Comparison of ENCODE assay signal across 1 cellular context in the genomic region with DNA sequence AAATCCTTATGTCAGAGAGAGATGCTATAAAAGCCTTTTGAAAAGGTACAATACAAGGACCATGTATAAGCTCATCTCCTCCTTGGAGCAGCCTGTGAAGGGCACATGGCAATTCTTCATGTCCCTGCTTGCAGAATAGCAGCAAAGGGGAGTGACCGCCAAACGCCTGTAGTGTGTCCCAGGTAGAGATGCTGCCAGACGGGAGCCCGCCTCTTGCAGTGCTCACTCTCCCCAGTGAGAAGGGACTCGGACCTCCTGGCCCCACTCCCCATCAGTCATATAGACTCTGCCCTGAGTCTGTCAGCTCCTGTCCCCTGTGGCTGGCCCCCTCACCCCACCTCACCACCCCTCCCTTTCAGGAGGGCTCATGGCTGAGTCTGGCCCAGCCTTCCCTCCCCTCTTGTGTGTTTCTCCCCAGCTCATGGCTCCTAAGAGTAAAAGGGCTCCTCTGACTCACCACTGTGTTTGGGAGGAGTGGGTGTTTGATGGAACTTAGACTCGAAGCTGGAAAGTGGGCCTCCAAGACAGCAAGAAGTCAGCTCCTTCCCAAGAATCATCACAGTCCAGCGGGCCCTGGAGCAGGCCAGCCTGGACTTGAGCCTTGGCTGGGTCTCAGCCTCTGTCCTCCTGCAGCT.
TF ChIP-seq lines count a peak whose summit lies in the region.

No MANE protein-coding gene starts in this region.

TF ChIP-seq in SK-N-SH treated with all-trans-retinoic acid at 6 μM for 48 hours, 23 proteins besides CTCF, POLR2A, EP300 and RAD21 (continued from another document):
- TF ChIP-seq PATZ1 (CRISPR knock-in tag; IDR thresholded peaks at IDR 0.05; ENCODE audit: borderline replicate concordance) (no peak), ZNF8 (CRISPR knock-in tag; IDR thresholded peaks at IDR 0.05) (no peak), CREB5 (CRISPR knock-in tag; IDR thresholded peaks at IDR 0.05; ENCODE audit: low read depth) (no peak), TSHZ2 (CRISPR knock-in tag; IDR thresholded peaks at IDR 0.05) (no peak), ZFP3 (CRISPR knock-in tag; IDR thresholded peaks at IDR 0.05) (no peak), BACH2 (CRISPR knock-in tag; IDR thresholded peaks at IDR 0.05; ENCODE audit: borderline replicate concordance) (no peak), ZC3H10 (CRISPR knock-in tag; IDR thresholded peaks at IDR 0.05) (no peak), TCF4 (CRISPR knock-in tag; IDR thresholded peaks at IDR 0.05; ENCODE audit: borderline replicate concordance) (no peak), SNAI2 (CRISPR knock-in tag; IDR thresholded peaks at IDR 0.05) (no peak)
- TF ChIP-seq, protein P1, sequence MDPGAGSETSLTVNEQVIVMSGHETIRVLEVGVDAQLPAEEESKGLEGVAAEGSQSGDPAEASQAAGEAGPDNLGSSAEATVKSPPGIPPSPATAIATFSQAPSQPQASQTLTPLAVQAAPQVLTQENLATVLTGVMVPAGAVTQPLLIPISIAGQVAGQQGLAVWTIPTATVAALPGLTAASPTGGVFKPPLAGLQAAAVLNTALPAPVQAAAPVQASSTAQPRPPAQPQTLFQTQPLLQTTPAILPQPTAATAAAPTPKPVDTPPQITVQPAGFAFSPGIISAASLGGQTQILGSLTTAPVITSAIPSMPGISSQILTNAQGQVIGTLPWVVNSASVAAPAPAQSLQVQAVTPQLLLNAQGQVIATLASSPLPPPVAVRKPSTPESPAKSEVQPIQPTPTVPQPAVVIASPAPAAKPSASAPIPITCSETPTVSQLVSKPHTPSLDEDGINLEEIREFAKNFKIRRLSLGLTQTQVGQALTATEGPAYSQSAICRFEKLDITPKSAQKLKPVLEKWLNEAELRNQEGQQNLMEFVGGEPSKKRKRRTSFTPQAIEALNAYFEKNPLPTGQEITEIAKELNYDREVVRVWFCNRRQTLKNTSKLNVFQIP (CRISPR knock-in tag; IDR thresholded peaks at IDR 0.05; ENCODE audit: borderline replicate concordance, low read depth) = no peak
TF ChIP-seq in SK-N-SH treated with all-trans-retinoic acid at 6 μM for 48 hours: peak in this region for 0.
